In the genomic region with DNA sequence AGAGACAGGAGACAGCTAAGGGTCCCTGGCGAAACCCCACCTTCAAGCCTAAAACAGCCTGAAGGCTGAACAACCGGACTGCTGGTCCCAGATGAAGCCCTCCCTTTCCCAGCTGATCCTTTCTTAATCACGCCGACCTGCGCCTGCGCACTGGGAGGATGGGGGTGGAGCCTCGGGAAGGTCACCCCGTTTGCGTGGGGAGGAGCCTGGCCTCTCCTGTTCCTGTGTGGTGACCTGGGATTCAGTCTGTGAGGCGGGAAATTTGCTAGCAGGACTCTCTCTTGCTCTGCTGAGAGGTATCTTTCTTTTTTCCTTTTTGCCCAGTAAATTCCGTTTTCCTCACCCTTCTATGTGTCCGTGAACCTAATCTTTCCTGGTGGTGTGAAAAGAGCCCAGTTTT, we compare ENCODE assay signal across 15 cellular contexts. TPM values are rescaled to one million over a fixed set of nuclear protein-coding genes. Genes with fewer than 3 reads are reported as not detected.
DNase-seq lines count a peak whose midpoint lies in the region; ATAC-seq and TF ChIP-seq lines count a peak whose summit lies in the region.
"Had no signal": no experiment of that assay in that cellular context is flagged by ENCODE, and none has a peak within 500 bp of the region (broad histone marks: within the 10 kb centered on the region; RNA-seq: fewer than 3 reads in every experiment).

No MANE protein-coding gene starts in this region.

- H3F3A ChIP-seq in PC-3 (ENCODE audit: low read length, unreplicated experiment) = no peaks in the 10 kb centered on the region

- CTCF ChIA-PET in PC-3 (lab: Charles Lee) = no interaction called here

- in situ Hi-C loops in brain microvascular endothelial cell (cut with HindIII; ENCODE audit: low pct_ligation_motif_present, low sequenced_read_pairs) = no loop called here

- no peaks in the 10 kb centered on the region for H3K27me3 ChIP-seq in right atrium auricular region
- H3K27me3 ChIP-seq in PC-3 (ENCODE audit: low read length) = no peaks in the 10 kb centered on the region
- no peaks in the 10 kb centered on the region for H3K27me3 ChIP-seq in foreskin keratinocyte
- H3K27me3 ChIP-seq in psoas muscle (ENCODE audit: insufficient read depth in 3 of 3, low read length in 2 of 3) = no peaks in the 10 kb centered on the region
- H3K27me3 ChIP-seq in brain microvascular endothelial cell (replicated peaks) = no peaks in the 10 kb centered on the region

- H2AFZ ChIP-seq in PC-3 (ENCODE audit: low read length) = peak overlapping the region; percentile 53

- intact Hi-C loops in Right ventricle myocardium inferior (cut with DNase I) = loop anchor here (10.0 kb wide), 1 partner anchor 47 kb away; no protein-coding TSS in a partner anchor
- intact Hi-C loops in PC-3 (cut with micrococcal nuclease) = no loop called here
- intact Hi-C loops in psoas muscle (cut with DNase I) = no loop called here

- BruUV-seq in PC-3 (replicated peaks; lab: Mats Ljungman, UMichigan) = no TSS peak

- 82 to 87% (median 83%) methylated on average over 12 of the region's 12 CpGs for WGBS in psoas muscle, 3 donors

- peaks cover 0 to 11% of the 10 kb centered on the region in 2 donors for H3K4me1 ChIP-seq in right atrium auricular region
- no peaks in the 10 kb centered on the region for H3K4me1 ChIP-seq in PC-3 (ENCODE audit: insufficient read depth, low read length)
- H3K4me1 ChIP-seq in foreskin keratinocyte = no peaks in the 10 kb centered on the region
- H3K4me1 ChIP-seq in psoas muscle = no peaks in the 10 kb centered on the region

- H4K20me1 ChIP-seq in PC-3 (ENCODE audit: low read length) = no peaks in the 10 kb centered on the region

- TF ChIP-seq CTCF in right atrium auricular region (IDR thresholded peaks at IDR 0.05) = no peak
- no peak for TF ChIP-seq CTCF in PC-3 (conservative IDR thresholded peaks at IDR 0.05; ENCODE audit: low read depth, low read length)
- no peak for TF ChIP-seq CTCF in foreskin keratinocyte (conservative IDR thresholded peaks at IDR 0.05)
- TF ChIP-seq CTCF in psoas muscle (IDR thresholded peaks at IDR 0.05) = no peak
- TF ChIP-seq CTCF in brain microvascular endothelial cell (IDR thresholded peaks at IDR 0.05; ENCODE audit: low read depth, low read length, missing control alignments) = no peak

- no peaks in the 10 kb centered on the region for H3K79me2 ChIP-seq in PC-3 (ENCODE audit: low read length)

- no peaks in the 10 kb centered on the region for H3K36me3 ChIP-seq in right atrium auricular region
- H3K36me3 ChIP-seq in PC-3 (ENCODE audit: low read depth, low read length) = no peaks in the 10 kb centered on the region
- H3K36me3 ChIP-seq in psoas muscle (ENCODE audit: insufficient read depth in 1 of 2, low read depth in 1 of 2) = no peaks in the 10 kb centered on the region
- no peaks in the 10 kb centered on the region for H3K36me3 ChIP-seq in brain microvascular endothelial cell (replicated peaks)

- no peak overlapping the region for H3K27ac ChIP-seq in right atrium auricular region
- no peak overlapping the region for H3K27ac ChIP-seq in PC-3 (ENCODE audit: low read length)
- no peak overlapping the region for H3K27ac ChIP-seq in foreskin keratinocyte
- no peak overlapping the region for H3K27ac ChIP-seq in psoas muscle
- H3K27ac ChIP-seq in brain microvascular endothelial cell = no peak overlapping the region

- no peak overlapping the region for H3K9ac ChIP-seq in PC-3 (ENCODE audit: low read length)

- no peak for ATAC-seq in Right ventricle myocardium inferior
- ATAC-seq in PC-3 = peak; percentile 40
- ATAC-seq in foreskin keratinocyte = peak; percentile 44
- no peak for ATAC-seq in psoas muscle

- POLR2A ChIA-PET in PC-3 (lab: Charles Lee; ENCODE audit: unreplicated experiment) = no interaction called here

- H3K9me2 ChIP-seq in PC-3 (replicated peaks; ENCODE audit: low read length) = no peaks in the 10 kb centered on the region

- H3K4me3 ChIP-seq in right atrium auricular region (no peak overlapping the region), PC-3 (ENCODE audit: low read length) (peak overlapping the region; percentile 31; the same call in 1 of the 2 replicates), psoas muscle (no peak overlapping the region), brain microvascular endothelial cell (ENCODE audit: low read depth, low read length) (no peak overlapping the region)

- H3K9me3 ChIP-seq in right atrium auricular region (no peaks in the 10 kb centered on the region), PC-3 (ENCODE audit: low read length) (no peaks in the 10 kb centered on the region), psoas muscle (no peaks in the 10 kb centered on the region)

- H3K4me2 ChIP-seq in PC-3 (ENCODE audit: low read length) = peak overlapping the region; percentile 27; the same call in 1 of the 2 replicates

- peak; percentile 58 for DNase-seq in Right ventricle myocardium inferior (ENCODE audit: missing footprints)
- no peak for DNase-seq in right atrium auricular region (ENCODE audit: low spot score)
- peak; percentile 50 for DNase-seq in PC-3
- no peak for DNase-seq in foreskin keratinocyte
- DNase-seq in psoas muscle = peak; percentile 18 to 80
- no peak for DNase-seq in brain microvascular endothelial cell
- DNase-seq in medulla oblongata (ENCODE audit: extremely low spot score) = no peak
- no peak for DNase-seq in activated gamma-delta T cell (lab: John Stamatoyannopoulos, UW)
- DNase-seq: activated CD4-positive, alpha-beta T cell treated with anti-CD3 and anti-CD28 coated beads, Interleukin-2, amount 50 U/mL, for 48 hours; activated naive CD4-positive, alpha-beta T cell treated with anti-CD3 and anti-CD28 coated beads for 36 hours; IMR-90; NCI-H146; stimulated activated CD4-positive, alpha-beta T cell treated with anti-CD3 and anti-CD28 coated beads, Interleukin-2, amount 100 ng/mL, for 48 hours; stimulated activated naive CD4-positive, alpha-beta T cell; T-helper 1 cell had no signal

RNA-seq across cellular contexts. Expression of a gene that starts 9.6 kb away (rescaled TPM):
- total RNA-seq in Right ventricle myocardium inferior = 4.6 TPM
- 1 to 10 TPM; 2.5 to 4.4 TPM for total RNA-seq in right atrium auricular region
- 0.11 and 0.17 TPM in 2 replicates for total RNA-seq in PC-3 (2014; rRNA removed)
- total RNA-seq in foreskin keratinocyte = not detected in 2 replicates
- not detected in 2 replicates for polyA plus RNA-seq in foreskin keratinocyte
- 1 to 10 TPM; 1.1 to 7.1 (median 2.4) TPM for total RNA-seq in psoas muscle
- polyA plus RNA-seq in psoas muscle = 1 to 10 TPM in 2 of 3 donors, under 1 TPM in 1; 0.83 to 2.1 (median 1.3) TPM
- total RNA-seq: activated naive CD4-positive, alpha-beta T cell treated with anti-CD3 and anti-CD28 coated beads for 36 hours; IMR-90 had no signal
- polyA plus RNA-seq: IMR-90 had no signal

Comparison
In these comparisons a context has a peak if more than half of its experiments do, and no peak if none do; other contexts are left out.
1. DNase-seq: peak in Right ventricle myocardium inferior (single experiment), PC-3 (single experiment) and psoas muscle (2 of 2); none in right atrium auricular region (single experiment), foreskin keratinocyte (0 of 2), brain microvascular endothelial cell (single experiment), medulla oblongata (single experiment) and activated gamma-delta T cell (single experiment).
2. ATAC-seq: peak in PC-3 (single experiment) and foreskin keratinocyte (single experiment); none in Right ventricle myocardium inferior (single experiment) and psoas muscle (0 of 4).